16 cellular contexts compared by ENCODE assay signal in the genomic region with DNA sequence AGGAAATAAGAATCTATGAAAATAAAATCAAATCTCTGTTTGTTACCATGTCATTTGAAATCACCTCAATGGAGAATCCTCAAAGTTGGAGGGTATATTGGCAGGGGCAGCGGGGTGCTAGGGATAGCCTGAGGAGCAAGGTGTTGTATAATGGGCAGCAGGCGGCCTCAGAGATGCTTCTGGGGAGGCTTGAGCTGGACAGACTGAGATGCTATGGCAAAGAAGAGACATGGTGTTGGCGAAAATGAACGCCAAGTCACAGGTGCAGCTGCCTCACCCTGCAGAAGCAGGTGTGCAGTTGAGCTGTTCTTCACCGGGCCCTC. TPM values are rescaled to one million over a fixed set of nuclear protein-coding genes. Genes with fewer than 3 reads are reported as not detected.
DNase-seq lines count a peak whose midpoint lies in the region; ATAC-seq, FAIRE-seq and TF ChIP-seq lines count a peak whose summit lies in the region.
"Had no signal": no experiment of that assay in that cellular context is flagged by ENCODE, and none has a peak within 500 bp of the region (broad histone marks: within the 10 kb centered on the region; RNA-seq: fewer than 3 reads in every experiment).

No MANE protein-coding gene starts in this region.

- DNase-seq in SJSA1 (ENCODE audit: low read depth in 1 of 2, low spot score in 2 of 2) (no peak), HepG2 (ENCODE audit: low spot score) (no peak), dermis blood vessel endothelial cell (no peak), NCI-H146 treated with DMSO at 0.1 percent for 48 hours (lab: John Stamatoyannopoulos, UW; ENCODE audit: unreplicated experiment) (no peak), inferior parietal cortex (ENCODE audit: extremely low spot score) (no peak)
- no peak for DNase-seq in stimulated activated naive CD4-positive, alpha-beta T cell (lab: John Stamatoyannopoulos, UW)
- DNase-seq: activated CD4-positive, alpha-beta T cell treated with anti-CD3 and anti-CD28 coated beads, Interleukin-2, amount 10 ng/mL, durations not matched to agents 24 days and 14 days; activated T-cell treated with anti-CD3 and anti-CD28 coated beads, Interleukin-2, amount 50 U/mL, for 4 hours; cortex of kidney had no signal

- no peak for ATAC-seq in HepG2
- ATAC-seq: activated T-cell treated with anti-CD3 and anti-CD28 coated beads, Interleukin-2, amount 50 U/mL, for 4 hours had no signal

- H3K4me3 ChIP-seq in ACC112 (ENCODE audit: low read depth, low read length) (0 out of 2 replicates have a peak overlapping the region, but pooled peaks have one; percentile 46), SJSA1 (no peak overlapping the region), HepG2 (replicated peaks in 1 of 3; ENCODE audit: insufficient read depth in 1 of 3, low read depth in 2 of 3, low read length in 3 of 3) (peak overlapping the region; percentile 2 to 70 (median 39); a peak in 4 of 6 replicates), rectal smooth muscle tissue (ENCODE audit: low read length) (no peak overlapping the region)
- H3K4me3 ChIP-seq: adrenal gland, mucosa of descending colon had no signal

- H3K27me3 ChIP-seq in ACC112 (ENCODE audit: insufficient read depth, low read length) (no peaks in the 10 kb centered on the region), SJSA1 (replicated peaks) (no peaks in the 10 kb centered on the region), HepG2 (ENCODE audit: control insufficient read depth in 1 of 2, insufficient read depth in 2 of 2, low read length in 2 of 2) (peaks cover 0 to 2% of the 10 kb centered on the region in 2 experiments; a peak in 1 of 5 replicates), rectal smooth muscle tissue (ENCODE audit: control insufficient read depth, insufficient read depth, low read length) (no peaks in the 10 kb centered on the region)
- H3K27me3 ChIP-seq: adrenal gland had no signal

- H3K9me3 ChIP-seq in SJSA1 (replicated peaks), result no peaks in the 10 kb centered on the region
- no peaks in the 10 kb centered on the region for H3K9me3 ChIP-seq in HepG2 (ENCODE audit: low read length)
- H3K9me3 ChIP-seq: adrenal gland, mucosa of descending colon had no signal

- H3K36me3 ChIP-seq in ACC112 (ENCODE audit: insufficient read depth, low read length), result no peaks in the 10 kb centered on the region
- H3K36me3 ChIP-seq in SJSA1, result no peaks in the 10 kb centered on the region
- H3K36me3 ChIP-seq in HepG2 (replicated peaks in 1 of 2; ENCODE audit: control insufficient read depth in 1 of 2, insufficient read depth in 2 of 2, low read length in 2 of 2), result no peaks in the 10 kb centered on the region
- H3K36me3 ChIP-seq in rectal smooth muscle tissue (ENCODE audit: control insufficient read depth, insufficient read depth, low read length), result no peaks in the 10 kb centered on the region
- H3K36me3 ChIP-seq: adrenal gland had no signal

- H3K4me2 ChIP-seq in HepG2 (ENCODE audit: low read depth, low read length), result peak overlapping the region; percentile 96

- H3K27ac ChIP-seq in ACC112 (ENCODE audit: low read depth, low read length) (peak overlapping the region; percentile 92), SJSA1 (peak overlapping the region; percentile 99), HepG2 (ENCODE audit: extremely low read length, insufficient read depth, low read length) (peak overlapping the region; percentile 88), rectal smooth muscle tissue (ENCODE audit: low read depth, low read length) (peak overlapping the region; percentile 97)

- no peak overlapping the region for H2AFZ ChIP-seq in ACC112 (ENCODE audit: low read length, unreplicated experiment)
- no peak overlapping the region for H2AFZ ChIP-seq in HepG2 (ENCODE audit: low read length)

- CTCF ChIA-PET in HepG2 (lab: Yijun Ruan, JAX; ENCODE audit: low intra/inter-chr PET ratio, low total read pairs), result no interaction called here

- H3K4me1 ChIP-seq in ACC112 (ENCODE audit: control insufficient read depth, insufficient read depth, low read length, unreplicated experiment) (peaks cover 31% of the 10 kb centered on the region), SJSA1 (replicated peaks) (peaks cover 50% of the 10 kb centered on the region), HepG2 (ENCODE audit: insufficient read depth, low read length) (peaks cover 66% of the 10 kb centered on the region), rectal smooth muscle tissue (ENCODE audit: control insufficient read depth, insufficient read depth, low read length) (peaks cover 15% of the 10 kb centered on the region)
- H3K4me1 ChIP-seq: adrenal gland had no signal

- peak in 1 of 2 experiments; percentile 97; a peak in 2 of 4 replicates for TF ChIP-seq POLR2A in HepG2 (IDR thresholded peaks at IDR 0.05; ENCODE audit: insufficient read depth in 1 of 2, low read depth in 2 of 2, low read length in 2 of 2)

- TF ChIP-seq EP300 in HepG2 (IDR thresholded peaks at IDR 0.05; ENCODE audit: low read depth in 2 of 2, low read length in 2 of 2) (no peak), HepG2 (CRISPR knock-in tag; IDR thresholded peaks at IDR 0.05; ENCODE audit: borderline replicate concordance) (no peak)

- TF ChIP-seq CTCF in HepG2 (CRISPR knock-in tag; IDR thresholded peaks at IDR 0.05), result no peak

- H3K79me2 ChIP-seq in ACC112 (ENCODE audit: control insufficient read depth, insufficient read depth, low read length, unreplicated experiment) (no peaks in the 10 kb centered on the region), HepG2 (ENCODE audit: insufficient read depth, low read length) (no peaks in the 10 kb centered on the region)

- H3K9ac ChIP-seq in HepG2 (ENCODE audit: insufficient read depth, low read depth, low read length) (peak overlapping the region; percentile 78; the same call in 1 of the 2 replicates), rectal smooth muscle tissue (ENCODE audit: low read length) (no peak overlapping the region)

- intact Hi-C loops in HepG2 (cut with micrococcal nuclease; ENCODE audit: unreplicated experiment), result loop anchor here (10.0 kb wide), 1 partner anchor 591 kb away; a partner anchor contains a TSS

- POLR2A ChIA-PET in HepG2 (lab: Yijun Ruan, JAX), result interaction anchor here (0.7 to 4.8 kb wide), 27 partner anchors 8 to 442 kb away, joined by 3 to 62 read pairs (median 5); a partner anchor contains a TSS

- WGBS in HepG2 (ENCODE audit: low lambda C conversion rate), result 8% methylated on average over 5 of the region's 5 CpGs

- BruUV-seq in HepG2 (replicated peaks; lab: Mats Ljungman, UMichigan), result no TSS peak

- in situ Hi-C loops in HepG2 (cut with HindIII; ENCODE audit: extremely low pct_ligation_motif_present, low pct_unique_long_range_greater_than_20kb), result no loop called here

- no peaks in the 10 kb centered on the region for H4K20me1 ChIP-seq in HepG2 (ENCODE audit: insufficient read depth, low read length)

- FAIRE-seq in HepG2 (lab: Jason Lieb, UNC), result no peak

- no peak for TF ChIP-seq RAD21 in HepG2 (CRISPR knock-in tag; IDR thresholded peaks at IDR 0.05)

RNA-seq across cellular contexts. Expression of a gene that starts 3.1 kb away (rescaled TPM):
- total RNA-seq in SJSA1 (2014; rRNA removed; shearing (Covaris generic)), result 4.5 and 12.1 TPM in 2 replicates
- 0.04 TPM in 1 of 2 replicates, not detected in the other for total RNA-seq in HepG2 (2016; rRNA removed; fragmentation: Illumina TruSeq; extraction: Trizol)
- 0.10 TPM in 1 of 2 replicates, not detected in the other for total RNA-seq in HepG2 (2016; cell fraction: cytosol; rRNA removed; fragmentation: Illumina TruSeq; extraction: Trizol; ENCODE audit: low read depth)
- 0.10 TPM in 1 of 2 replicates, not detected in the other for total RNA-seq in HepG2 (2016; cell fraction: insoluble cytoplasmic fraction; rRNA removed; fragmentation: Illumina TruSeq; extraction: Trizol)
- not detected in 2 replicates for total RNA-seq in HepG2 (2016; cell fraction: membrane; rRNA removed; fragmentation: Illumina TruSeq; extraction: Trizol)
- total RNA-seq in HepG2 (2016; cell fraction: nucleus; rRNA removed; fragmentation: Illumina TruSeq; extraction: Trizol), result not detected in 2 replicates
- 2.0 and 4.8 TPM in 2 replicates for polyA plus RNA-seq in HepG2 (2011; rRNA removed)
- 1.7 and 1.9 TPM in 2 replicates for polyA plus RNA-seq in HepG2 (2011; cell fraction: cytosol; rRNA removed)
- polyA plus RNA-seq in HepG2 (2011; cell fraction: nucleus; rRNA removed), result 10.0 and 14.8 TPM in 2 replicates
- 8.9 and 11.0 TPM in 2 replicates for polyA plus RNA-seq in HepG2 (2012)
- not detected in 2 replicates for polyA plus RNA-seq in HepG2 (2016; cell fraction: cytosol; fragmentation: Illumina TruSeq; extraction: Trizol; ENCODE audit: low read depth)
- not detected in 2 replicates for polyA plus RNA-seq in HepG2 (2016; cell fraction: insoluble cytoplasmic fraction; fragmentation: Illumina TruSeq; extraction: Trizol; ENCODE audit: low read depth)
- polyA plus RNA-seq in HepG2 (2016; cell fraction: membrane; fragmentation: Illumina TruSeq; extraction: Trizol; ENCODE audit: low read depth), result 0.07 TPM in 1 of 2 replicates, not detected in the other
- not detected in 2 replicates for polyA plus RNA-seq in HepG2 (2016; cell fraction: nucleus; fragmentation: Illumina TruSeq; extraction: Trizol; ENCODE audit: insufficient read depth, low read depth)
- polyA minus RNA-seq in HepG2 (2011; rRNA and poly(A)+ RNA removed; ENCODE audit: low replicate concordance), result 2.1 TPM in 1 of 2 replicates, not detected in the other
- polyA minus RNA-seq in HepG2 (2011; cell fraction: cytosol; rRNA and poly(A)+ RNA removed), result 0.70 and 0.99 TPM in 2 replicates
- polyA minus RNA-seq in HepG2 (2011; cell fraction: nucleus; rRNA and poly(A)+ RNA removed), result 0.77 and 2.1 TPM in 2 replicates
- total RNA-seq in dermis blood vessel endothelial cell, result not detected in 2 replicates
- total RNA-seq: activated CD4-positive, alpha-beta T cell treated with anti-CD3 and anti-CD28 coated beads, Interleukin-2, amount 10 ng/mL, durations not matched to agents 24 days and 14 days; activated T-cell treated with anti-CD3 and anti-CD28 coated beads, Interleukin-2, amount 50 U/mL, for 4 hours; HT1080; OCI-LY7; temporal lobe had no signal

RNA-seq across cellular contexts. Expression of a gene that starts 51.0 kb away (rescaled TPM):
- total RNA-seq in SJSA1 (2014; rRNA removed; shearing (Covaris generic)), result 12.1 and 23.5 TPM in 2 replicates
- 14.1 and 14.6 TPM in 2 replicates for total RNA-seq in HepG2 (2016; rRNA removed; fragmentation: Illumina TruSeq; extraction: Trizol)
- 1.1 and 1.2 TPM in 2 replicates for total RNA-seq in HepG2 (2016; cell fraction: cytosol; rRNA removed; fragmentation: Illumina TruSeq; extraction: Trizol; ENCODE audit: low read depth)
- total RNA-seq in HepG2 (2016; cell fraction: insoluble cytoplasmic fraction; rRNA removed; fragmentation: Illumina TruSeq; extraction: Trizol), result 13.1 and 14.0 TPM in 2 replicates
- total RNA-seq in HepG2 (2016; cell fraction: membrane; rRNA removed; fragmentation: Illumina TruSeq; extraction: Trizol), result 3.0 and 3.7 TPM in 2 replicates
- total RNA-seq in HepG2 (2016; cell fraction: nucleus; rRNA removed; fragmentation: Illumina TruSeq; extraction: Trizol), result 6.2 and 7.9 TPM in 2 replicates
- 12.6 and 16.0 TPM in 2 replicates for polyA plus RNA-seq in HepG2 (2011; rRNA removed)
- polyA plus RNA-seq in HepG2 (2011; cell fraction: cytosol; rRNA removed), result 12.6 and 14.8 TPM in 2 replicates
- polyA plus RNA-seq in HepG2 (2011; cell fraction: nucleus; rRNA removed), result 5.6 and 7.7 TPM in 2 replicates
- polyA plus RNA-seq in HepG2 (2012), result 9.1 and 13.6 TPM in 2 replicates
- polyA plus RNA-seq in HepG2 (2016; cell fraction: cytosol; fragmentation: Illumina TruSeq; extraction: Trizol; ENCODE audit: low read depth), result 1.0 and 1.2 TPM in 2 replicates
- 15.4 and 15.6 TPM in 2 replicates for polyA plus RNA-seq in HepG2 (2016; cell fraction: insoluble cytoplasmic fraction; fragmentation: Illumina TruSeq; extraction: Trizol; ENCODE audit: low read depth)
- polyA plus RNA-seq in HepG2 (2016; cell fraction: membrane; fragmentation: Illumina TruSeq; extraction: Trizol; ENCODE audit: low read depth), result 1.8 and 2.2 TPM in 2 replicates
- 9.0 and 10.7 TPM in 2 replicates for polyA plus RNA-seq in HepG2 (2016; cell fraction: nucleus; fragmentation: Illumina TruSeq; extraction: Trizol; ENCODE audit: insufficient read depth, low read depth)
- 13.9 and 25.3 TPM in 2 replicates for polyA minus RNA-seq in HepG2 (2011; rRNA and poly(A)+ RNA removed; ENCODE audit: low replicate concordance)
- polyA minus RNA-seq in HepG2 (2011; cell fraction: cytosol; rRNA and poly(A)+ RNA removed), result 8.6 and 11.3 TPM in 2 replicates
- 7.3 and 12.7 TPM in 2 replicates for polyA minus RNA-seq in HepG2 (2011; cell fraction: nucleus; rRNA and poly(A)+ RNA removed)
- 12.4 and 14.8 TPM in 2 replicates for total RNA-seq in dermis blood vessel endothelial cell

Comparison
In these comparisons a context has a peak if more than half of its experiments do, and no peak if none do; other contexts are left out.
1. H3K4me3 ChIP-seq: peak in ACC112 (single experiment) and HepG2 (3 of 3); none in SJSA1 (single experiment) and rectal smooth muscle tissue (single experiment).
2. Peak in every context shown above with its lines, with median percentiles within 50 percentile points of each other: H3K27ac ChIP-seq.